17 cellular contexts compared by ENCODE assay signal in genomic region chr3:122409392-122409791, GRCh38. TPM values are rescaled to one million over a fixed set of nuclear protein-coding genes. Genes with fewer than 3 reads are reported as not detected.
DNase-seq lines count a peak whose midpoint lies in the region; ATAC-seq, FAIRE-seq and TF ChIP-seq lines count a peak whose summit lies in the region.
"Had no signal": no experiment of that assay in that cellular context is flagged by ENCODE, and none has a peak within 500 bp of the region (broad histone marks: within the 10 kb centered on the region; RNA-seq: fewer than 3 reads in every experiment).

No MANE protein-coding gene starts in this region.

- WGBS in heart left ventricle, 4 donors: 70 to 81% (median 81%) methylated on average over 6 of the region's 6 CpGs

- peak; percentile 68 for FAIRE-seq in GM18507 (lab: Jason Lieb, UNC)
- FAIRE-seq: G401.6, kidney had no signal

- no peak for TF ChIP-seq POLR2A in heart left ventricle (IDR thresholded peaks at IDR 0.05)

- H3K4me1 ChIP-seq in mononuclear cell (ENCODE audit: insufficient read depth, low read length): peaks cover 18% of the 10 kb centered on the region
- H3K4me1 ChIP-seq in heart left ventricle: peaks cover 0 to 19% (median 5%) of the 10 kb centered on the region in 12 donors

- H3K36me3 Mint-ChIP-seq in CD4-positive, alpha-beta T cell (ENCODE audit: low read depth): peaks cover 85% of the 10 kb centered on the region
- peaks cover 74% of the 10 kb centered on the region for H3K36me3 Mint-ChIP-seq in activated B cell treated with CpG ODN at 0.5 μM for 24 hours (ENCODE audit: low read depth)
- H3K36me3 Mint-ChIP-seq: natural killer cell had no signal

- peaks cover 0 to 94% (median 72%) of the 10 kb centered on the region in 9 donors for H3K36me3 ChIP-seq in heart left ventricle

- H3K4me1 Mint-ChIP-seq in CD4-positive, alpha-beta T cell (ENCODE audit: low read depth): peaks cover 20% of the 10 kb centered on the region
- peaks cover 39% of the 10 kb centered on the region for H3K4me1 Mint-ChIP-seq in activated B cell treated with CpG ODN at 0.5 μM for 24 hours

- no peak for DNase-seq in CD4-positive, alpha-beta T cell
- no peak for DNase-seq in GM18507 (ENCODE audit: extremely low spot score, insufficient read length, low read depth)
- DNase-seq in activated B cell treated with CpG ODN at 0.5 μM for 24 hours: no peak
- DNase-seq in heart left ventricle: no peak
- no peak for DNase-seq in NCI-H2081 treated with DMSO at 0.1 percent for 48 hours (lab: John Stamatoyannopoulos, UW)
- DNase-seq in DMS79 treated with DMSO at 0.1 percent for 48 hours (lab: John Stamatoyannopoulos, UW): no peak
- DNase-seq: central memory CD4-positive, alpha-beta T cell; H9; kidney; natural killer cell; NCI-H2029; RPMI8226; stimulated activated CD4-positive, alpha-beta T cell treated with anti-CD3 and anti-CD28 coated beads, Interleukin-4, amount 100 ng/mL, for 1 hour had no signal

- TF ChIP-seq CTCF in CD4-positive, alpha-beta T cell (IDR thresholded peaks at IDR 0.05): no peak
- TF ChIP-seq CTCF in activated B cell treated with CpG ODN at 0.5 μM for 24 hours (IDR thresholded peaks at IDR 0.05) (no peak), heart left ventricle (IDR thresholded peaks at IDR 0.05) (no peak)

- POLR2A ChIA-PET in CD4-positive, alpha-beta T cell (lab: Charles Lee): no interaction called here
- POLR2A ChIA-PET in activated B cell treated with CpG ODN at 0.5 μM for 24 hours (lab: Charles Lee): interaction anchor here (0.6 to 1.2 kb wide), 3 partner anchors 11 to 750 kb away, joined by 3 to 4 read pairs (median 3); partner anchors contain the start of gene FAM162A

- H3K27me3 ChIP-seq in CD4-positive, alpha-beta T cell (ENCODE audit: control insufficient read depth, insufficient read depth, low read length): no peaks in the 10 kb centered on the region
- H3K27me3 ChIP-seq in mononuclear cell (ENCODE audit: insufficient read depth, low read length): no peaks in the 10 kb centered on the region
- no peaks in the 10 kb centered on the region for H3K27me3 ChIP-seq in heart left ventricle
- H3K27me3 ChIP-seq: right atrium auricular region had no signal

- ATAC-seq in CD4-positive, alpha-beta T cell (ENCODE audit: poor library complexity): no peak
- ATAC-seq in activated B cell treated with CpG ODN at 0.5 μM for 24 hours (ENCODE audit: low read depth) (peak; percentile 58), heart left ventricle (no peak), HG03045 (IDR thresholded peaks at IDR 0.05; ENCODE audit: unreplicated experiment) (no peak)

- no peaks in the 10 kb centered on the region for H3K9me3 Mint-ChIP-seq in CD4-positive, alpha-beta T cell
- no peaks in the 10 kb centered on the region for H3K9me3 Mint-ChIP-seq in activated B cell treated with CpG ODN at 0.5 μM for 24 hours
- H3K9me3 Mint-ChIP-seq: H9, natural killer cell had no signal

- no peaks in the 10 kb centered on the region for H3K27me3 Mint-ChIP-seq in CD4-positive, alpha-beta T cell
- H3K27me3 Mint-ChIP-seq in activated B cell treated with CpG ODN at 0.5 μM for 24 hours: no peaks in the 10 kb centered on the region

- peak overlapping the region; percentile 6 for H3K27ac Mint-ChIP-seq in CD4-positive, alpha-beta T cell
- peak overlapping the region; percentile 87 for H3K27ac Mint-ChIP-seq in activated B cell treated with CpG ODN at 0.5 μM for 24 hours
- H3K27ac Mint-ChIP-seq: H9 had no signal

- H3K4me3 Mint-ChIP-seq in CD4-positive, alpha-beta T cell: no peak overlapping the region
- H3K4me3 Mint-ChIP-seq in activated B cell treated with CpG ODN at 0.5 μM for 24 hours: peak overlapping the region; percentile 68
- H3K4me3 Mint-ChIP-seq: H9, natural killer cell had no signal

- H3K27ac ChIP-seq in CD4-positive, alpha-beta T cell (ENCODE audit: low read depth, low read length): no peak overlapping the region
- H3K27ac ChIP-seq in heart left ventricle: peak overlapping the region in 1 of 12 donors; percentile 83
- H3K27ac ChIP-seq: right atrium auricular region had no signal

- H3K9me3 ChIP-seq in CD4-positive, alpha-beta T cell (ENCODE audit: control insufficient read depth, low read length): no peaks in the 10 kb centered on the region
- H3K9me3 ChIP-seq in mononuclear cell (ENCODE audit: low read depth, low read length) (no peaks in the 10 kb centered on the region), heart left ventricle (no peaks in the 10 kb centered on the region)
- H3K9me3 ChIP-seq: right atrium auricular region had no signal

- CTCF ChIA-PET in CD4-positive, alpha-beta T cell (lab: Charles Lee): interaction anchor here (1.6 kb wide), 1 partner anchor 17 kb away, joined by 6 read pairs; no protein-coding TSS in a partner anchor
- CTCF ChIA-PET in activated B cell treated with CpG ODN at 0.5 μM for 24 hours (lab: Charles Lee): interaction anchor here (2.2 to 2.9 kb wide), 2 partner anchors 17 to 25 kb away, joined by 8 to 11 read pairs; partner anchors contain the start of gene FAM162A

- intact Hi-C loops in CD4-positive, alpha-beta T cell (cut with DNase I, micrococcal nuclease): no loop called here
- intact Hi-C loops in activated B cell treated with CpG ODN at 0.5 μM for 24 hours (cut with micrococcal nuclease): no loop called here
- intact Hi-C loops in heart left ventricle (cut with DNase I): no loop called here

- H3K4me3 ChIP-seq in mononuclear cell (ENCODE audit: low read length): peak overlapping the region; percentile 25
- H3K4me3 ChIP-seq in heart left ventricle: peak overlapping the region in 1 of 12 donors; percentile 32
- H3K4me3 ChIP-seq: right atrium auricular region had no signal

RNA-seq across cellular contexts. Expression of gene WDR5B, which starts 6.5 kb away (rescaled TPM):
- 1 to 10 TPM; 2.3 to 2.4 TPM for total RNA-seq in CD4-positive, alpha-beta T cell
- 8.0 and 8.1 TPM in 2 replicates for total RNA-seq in activated B cell treated with CpG ODN at 0.5 μM for 24 hours
- total RNA-seq in mononuclear cell: 6.0 TPM
- 1 to 10 TPM; 1.8 to 4.9 (median 2.9) TPM for total RNA-seq in heart left ventricle
- 1 to 10 TPM; 1.3 to 2.0 TPM for polyA plus RNA-seq in heart left ventricle

RNA-seq across cellular contexts. Expression of gene FAM162A, which starts 25.4 kb away (rescaled TPM):
- total RNA-seq in CD4-positive, alpha-beta T cell: 10 to 100 TPM; 32.8 to 34.6 TPM
- total RNA-seq in activated B cell treated with CpG ODN at 0.5 μM for 24 hours (28.5 and 33.9 TPM in 2 replicates), mononuclear cell (19.2 TPM), heart left ventricle (100 to 1,000 TPM in 6 of 9 donors, 10 to 100 TPM in 3; 46.7 to 135 (median 108) TPM)
- 100 to 1,000 TPM; 109 to 269 TPM for polyA plus RNA-seq in heart left ventricle

RNA-seq across cellular contexts. Expression of gene MIX23, which starts 26.4 kb away (rescaled TPM):
- 10 to 100 TPM; 12.4 to 17.5 TPM for total RNA-seq in CD4-positive, alpha-beta T cell
- total RNA-seq in activated B cell treated with CpG ODN at 0.5 μM for 24 hours (47.3 and 49.1 TPM in 2 replicates), mononuclear cell (16.1 TPM), heart left ventricle (10 to 100 TPM; 15.1 to 37.6 (median 22.4) TPM)
- polyA plus RNA-seq in heart left ventricle: 10 to 100 TPM; 44.9 to 73.8 TPM
